15 cellular contexts compared by ENCODE assay signal in genomic region chr9:131685753-131686706, GRCh38. TPM values are rescaled to one million over a fixed set of nuclear protein-coding genes. Genes with fewer than 3 reads are reported as not detected.
DNase-seq lines count a peak whose midpoint lies in the region; ATAC-seq and TF ChIP-seq lines count a peak whose summit lies in the region.
"Had no signal": no experiment of that assay in that cellular context is flagged by ENCODE, and none has a peak within 500 bp of the region (broad histone marks: within the 10 kb centered on the region; RNA-seq: fewer than 3 reads in every experiment).

No MANE protein-coding gene starts in this region.

- no peak for TF ChIP-seq CTCF in prostate gland (IDR thresholded peaks at IDR 0.05)

- no peak overlapping the region for H3K27ac ChIP-seq in GM23248
- H3K27ac ChIP-seq in prostate gland = no peak overlapping the region
- H3K27ac ChIP-seq: esophagus squamous epithelium, parathyroid adenoma, suprapubic skin had no signal

- H3K9me2 ChIP-seq in GM23248 (ENCODE audit: insufficient read depth) = no peaks in the 10 kb centered on the region

- in situ Hi-C loops in GM23248 (cut with MboI) = no loop called here

- H3K27ac Mint-ChIP-seq in effector memory CD8-positive, alpha-beta T cell = peak overlapping the region; percentile 77 to 85
- peak overlapping the region; percentile 79 for H3K27ac Mint-ChIP-seq in stimulated activated memory B cell treated with anti-CD40 and anti-IgM and Interleukin-4, amounts not matched to agents 10 μg/mL and 1 μg/mL and 100 μg/mL, for 72 hours
- H3K27ac Mint-ChIP-seq in activated naive CD4-positive, alpha-beta T cell treated with anti-CD3 and anti-CD28 coated beads, Interleukin-2, amount 10 ng/mL, durations not matched to agents 7 days and 5 days = no peak overlapping the region

- H3K27me3 ChIP-seq in GM23248 (replicated peaks; ENCODE audit: insufficient read depth) = no peaks in the 10 kb centered on the region
- H3K27me3 ChIP-seq in prostate gland (replicated peaks; ENCODE audit: insufficient read depth) = no peaks in the 10 kb centered on the region
- H3K27me3 ChIP-seq: esophagus squamous epithelium, suprapubic skin had no signal

- intact Hi-C loops in prostate gland (cut with DNase I) = no loop called here

- ATAC-seq in GM18520 (IDR thresholded peaks at IDR 0.05; ENCODE audit: unreplicated experiment) = peak; percentile 71
- peak; percentile 48 for ATAC-seq in HG02852 (IDR thresholded peaks at IDR 0.05; ENCODE audit: unreplicated experiment)
- ATAC-seq in effector memory CD8-positive, alpha-beta T cell (replicated peaks) = no peak
- ATAC-seq in stimulated activated memory B cell treated with anti-CD40 and anti-IgM and Interleukin-4, amounts not matched to agents 10 μg/mL and 1 μg/mL and 100 μg/mL, for 72 hours = peak; percentile 86
- ATAC-seq: SK-N-SH treated with all-trans-retinoic acid at 6 μM for 48 hours had no signal

- H3K4me3 Mint-ChIP-seq in effector memory CD8-positive, alpha-beta T cell = no peak overlapping the region
- H3K4me3 Mint-ChIP-seq in stimulated activated memory B cell treated with anti-CD40 and anti-IgM and Interleukin-4, amounts not matched to agents 10 μg/mL and 1 μg/mL and 100 μg/mL, for 72 hours = peak overlapping the region; percentile 46
- H3K4me3 Mint-ChIP-seq in activated naive CD4-positive, alpha-beta T cell treated with anti-CD3 and anti-CD28 coated beads, Interleukin-2, amount 10 ng/mL, durations not matched to agents 7 days and 5 days = no peak overlapping the region

- H3K27me3 Mint-ChIP-seq in effector memory CD8-positive, alpha-beta T cell = no peaks in the 10 kb centered on the region
- no peaks in the 10 kb centered on the region for H3K27me3 Mint-ChIP-seq in stimulated activated memory B cell treated with anti-CD40 and anti-IgM and Interleukin-4, amounts not matched to agents 10 μg/mL and 1 μg/mL and 100 μg/mL, for 72 hours
- no peaks in the 10 kb centered on the region for H3K27me3 Mint-ChIP-seq in activated naive CD4-positive, alpha-beta T cell treated with anti-CD3 and anti-CD28 coated beads, Interleukin-2, amount 10 ng/mL, durations not matched to agents 7 days and 5 days

- no peak for DNase-seq in effector memory CD8-positive, alpha-beta T cell
- DNase-seq in GM23248 (no peak), prostate gland (ENCODE audit: low spot score) (no peak)
- no peak for DNase-seq in activated naive CD4-positive, alpha-beta T cell treated with anti-CD3 and anti-CD28 coated beads, Interleukin-2, amount 10 ng/mL, durations not matched to agents 7 days and 5 days
- DNase-seq: activated CD4-positive, alpha-beta T cell treated with anti-CD3 and anti-CD28 coated beads for 48 hours; central memory CD4-positive, alpha-beta T cell; esophagus squamous epithelium; NCI-H1436; NCI-H2171 treated with DMSO at 0.1 percent for 48 hours had no signal

- H3F3A ChIP-seq in GM23248 (ENCODE audit: insufficient read depth) = no peaks in the 10 kb centered on the region

- no peaks in the 10 kb centered on the region for H3K36me3 ChIP-seq in GM23248 (ENCODE audit: low read depth)
- no peaks in the 10 kb centered on the region for H3K36me3 ChIP-seq in prostate gland
- H3K36me3 ChIP-seq: esophagus squamous epithelium, suprapubic skin had no signal

- no peaks in the 10 kb centered on the region for H3K4me1 ChIP-seq in GM23248 (ENCODE audit: insufficient read depth)
- H3K4me1 ChIP-seq in prostate gland (replicated peaks) = no peaks in the 10 kb centered on the region
- H3K4me1 ChIP-seq: parathyroid adenoma had no signal

- WGBS in GM23248 (ENCODE audit: low coverage in 1 of 2, low lambda C conversion rate in 2 of 2, missing lambda C conversion rate in 2 of 2), 2 experiments = 96 to 97% methylated on average over 15 of the region's 15 CpGs
- 96% methylated on average over 15 of the region's 15 CpGs for WGBS in prostate gland

- H4K20me1 ChIP-seq in GM23248 (ENCODE audit: insufficient read depth) = no peaks in the 10 kb centered on the region

- H3K79me2 ChIP-seq in GM23248 (ENCODE audit: insufficient read depth) = peaks cover 87% of the 10 kb centered on the region

- no peak overlapping the region for H3K4me3 ChIP-seq in GM23248
- no peak overlapping the region for H3K4me3 ChIP-seq in prostate gland
- H3K4me3 ChIP-seq: esophagus squamous epithelium, suprapubic skin had no signal

- no peak overlapping the region for H3K4me2 ChIP-seq in GM23248 (ENCODE audit: unreplicated experiment)

- H3K9me3 Mint-ChIP-seq in effector memory CD8-positive, alpha-beta T cell = no peaks in the 10 kb centered on the region
- no peaks in the 10 kb centered on the region for H3K9me3 Mint-ChIP-seq in stimulated activated memory B cell treated with anti-CD40 and anti-IgM and Interleukin-4, amounts not matched to agents 10 μg/mL and 1 μg/mL and 100 μg/mL, for 72 hours
- H3K9me3 Mint-ChIP-seq in activated naive CD4-positive, alpha-beta T cell treated with anti-CD3 and anti-CD28 coated beads, Interleukin-2, amount 10 ng/mL, durations not matched to agents 7 days and 5 days = no peaks in the 10 kb centered on the region

- no peaks in the 10 kb centered on the region for H3K9me3 ChIP-seq in GM23248 (ENCODE audit: low read depth)
- no peaks in the 10 kb centered on the region for H3K9me3 ChIP-seq in prostate gland
- H3K9me3 ChIP-seq: esophagus squamous epithelium, suprapubic skin had no signal

- H2AFZ ChIP-seq in GM23248 = no peak overlapping the region
- H2AFZ ChIP-seq: parathyroid adenoma had no signal

- H3K36me3 Mint-ChIP-seq in effector memory CD8-positive, alpha-beta T cell (ENCODE audit: insufficient read depth) = no peaks in the 10 kb centered on the region
- H3K36me3 Mint-ChIP-seq in stimulated activated memory B cell treated with anti-CD40 and anti-IgM and Interleukin-4, amounts not matched to agents 10 μg/mL and 1 μg/mL and 100 μg/mL, for 72 hours = peaks cover 25% of the 10 kb centered on the region
- H3K36me3 Mint-ChIP-seq in activated naive CD4-positive, alpha-beta T cell treated with anti-CD3 and anti-CD28 coated beads, Interleukin-2, amount 10 ng/mL, durations not matched to agents 7 days and 5 days = peaks cover 11% of the 10 kb centered on the region

- no peak for TF ChIP-seq POLR2A in prostate gland (IDR thresholded peaks at IDR 0.05)

- H3K9ac ChIP-seq in GM23248 = no peak overlapping the region
- H3K9ac ChIP-seq: parathyroid adenoma had no signal

- CTCF ChIA-PET in activated naive CD4-positive, alpha-beta T cell treated with anti-CD3 and anti-CD28 coated beads, Interleukin-2, amount 10 ng/mL, durations not matched to agents 7 days and 5 days (lab: Charles Lee) = interaction anchor here (1.9 kb wide), 1 partner anchor 22 kb away, joined by 4 read pairs; no protein-coding TSS in a partner anchor

- H3K4me1 Mint-ChIP-seq in effector memory CD8-positive, alpha-beta T cell (ENCODE audit: low read depth in 2 of 2) = peaks cover 38 to 76% of the 10 kb centered on the region in 2 donors
- H3K4me1 Mint-ChIP-seq in stimulated activated memory B cell treated with anti-CD40 and anti-IgM and Interleukin-4, amounts not matched to agents 10 μg/mL and 1 μg/mL and 100 μg/mL, for 72 hours = peaks cover 88% of the 10 kb centered on the region
- H3K4me1 Mint-ChIP-seq in activated naive CD4-positive, alpha-beta T cell treated with anti-CD3 and anti-CD28 coated beads, Interleukin-2, amount 10 ng/mL, durations not matched to agents 7 days and 5 days = peaks cover 28% of the 10 kb centered on the region

RNA-seq across cellular contexts. Expression of gene RAPGEF1, which starts 53.8 kb away (rescaled TPM):
- 21.1 and 24.1 TPM in 2 replicates for total RNA-seq in GM23248 (2014; rRNA removed; shearing (Covaris generic))
- 3.3 and 3.4 TPM in 2 replicates for polyA plus RNA-seq in GM23248 (2016; fragmentation: Nextera tagmentation; extraction: Ambion mirVana)
- 10 to 100 TPM; 28.6 to 63.8 TPM for total RNA-seq in prostate gland
